ENCODE assay signal across 19 cellular contexts in the genomic region with DNA sequence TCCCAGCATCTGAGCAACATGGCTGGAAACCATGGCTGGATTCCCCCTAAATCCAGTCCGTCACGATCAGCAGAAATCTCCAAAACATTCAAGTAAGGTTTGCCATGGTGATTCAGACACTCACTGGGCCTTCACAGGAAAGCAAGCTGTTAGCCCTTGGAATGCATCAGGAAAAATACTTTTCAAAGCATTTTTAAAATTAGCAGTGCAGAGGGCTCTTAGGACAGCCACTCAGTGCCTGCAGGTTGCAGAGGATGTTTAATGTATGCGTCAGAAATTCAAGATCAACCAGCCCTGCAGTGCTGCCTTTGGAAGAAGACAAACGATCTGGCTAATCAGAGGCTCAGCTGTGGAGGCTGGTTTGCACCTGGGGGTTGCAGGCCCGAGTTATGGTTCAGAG. TPM values are rescaled to one million over a fixed set of nuclear protein-coding genes. Genes with fewer than 3 reads are reported as not detected.
"Had no signal": no experiment of that assay in that cellular context is flagged by ENCODE, and none has a peak within 500 bp of the region (broad histone marks: within the 10 kb centered on the region; RNA-seq: fewer than 3 reads in every experiment).

No MANE protein-coding gene starts in this region.

- ATAC-seq: activated CD4-positive, CD25-positive, alpha-beta regulatory T cell treated with anti-CD3 and anti-CD28 coated beads, Interleukin-2, amount 50 U/mL, for 24 hours; activated naive CD4-positive, alpha-beta T cell treated with anti-CD3 and anti-CD28 coated beads, Interleukin-2, amount 50 U/mL, for 72 hours; left colon had no signal

- H3K4me2 ChIP-seq: hepatocyte had no signal

- H3K79me2 ChIP-seq: hepatocyte had no signal

- H2AFZ ChIP-seq: hepatocyte had no signal

- H3K4me3 ChIP-seq: adrenal gland, colonic mucosa, hepatocyte, lung, prostate gland, right atrium auricular region, skin epidermis, transverse colon, vagina had no signal

- H3K9me3 ChIP-seq: adrenal gland, colonic mucosa, prostate gland, right atrium auricular region, transverse colon, vagina had no signal

- DNase-seq: activated gamma-delta T cell treated with Interleukin-2 at 50 U/mL for 16 hours; adrenal gland; central memory CD4-positive, alpha-beta T cell; colonic mucosa; endodermal cell; left colon; nephron progenitor cell; nucleus accumbens; transverse colon had no signal

- H3K27ac ChIP-seq: adrenal gland, colonic mucosa, epithelial cell of prostate, hepatocyte, prostate gland, right atrium auricular region, skin epidermis, transverse colon, vagina had no signal

- H3K27me3 ChIP-seq: adrenal gland, colonic mucosa, hepatocyte, right atrium auricular region, transverse colon, vagina had no signal

- H3K4me1 ChIP-seq: adrenal gland, colonic mucosa, prostate gland, right atrium auricular region, transverse colon, vagina had no signal

- H3K36me3 ChIP-seq: adrenal gland, colonic mucosa, prostate gland, right atrium auricular region, transverse colon, vagina had no signal

RNA-seq across cellular contexts. Expression of gene FOXL1, which starts 50.3 kb away (rescaled TPM):
- total RNA-seq: activated CD8-positive, alpha-beta memory T cell treated with anti-CD3 and anti-CD28 coated beads for 36 hours; activated naive CD4-positive, alpha-beta T cell treated with anti-CD3 and anti-CD28 coated beads, Interleukin-2, amount 50 U/mL, for 72 hours had no signal
